Comparison of ENCODE assay signal across 17 cellular contexts in the genomic region with DNA sequence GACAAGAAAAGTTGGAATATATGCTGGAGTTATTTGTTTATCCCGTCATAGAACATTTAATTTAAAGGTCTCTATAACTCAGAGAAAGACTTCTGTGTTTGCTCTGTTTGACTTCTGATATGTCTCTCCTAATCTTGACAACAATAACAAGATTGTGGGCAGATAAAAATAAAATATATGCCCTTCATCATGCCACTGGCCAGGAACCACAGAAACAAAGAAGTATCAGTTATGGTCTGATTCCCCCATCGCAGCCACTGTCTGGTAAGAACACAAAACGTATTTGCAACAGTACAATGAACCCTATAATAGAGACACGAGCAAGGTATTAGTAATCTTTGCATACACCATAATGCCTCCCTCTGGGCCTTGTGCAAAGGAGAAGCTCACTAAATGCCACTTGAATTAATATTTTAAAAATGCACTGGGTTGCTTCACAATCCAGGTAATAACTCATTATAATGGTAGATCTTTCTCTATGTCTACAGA.
DNase-seq lines count a peak whose midpoint lies in the region; ATAC-seq and TF ChIP-seq lines count a peak whose summit lies in the region.
"Had no signal": no experiment of that assay in that cellular context is flagged by ENCODE, and none has a peak within 500 bp of the region (broad histone marks: within the 10 kb centered on the region; RNA-seq: fewer than 3 reads in every experiment).

No MANE protein-coding gene starts in this region.

- H3K27me3 ChIP-seq in GM23338 (ENCODE audit: insufficient read depth) = no peaks in the 10 kb centered on the region
- H3K27me3 ChIP-seq in psoas muscle (ENCODE audit: insufficient read depth in 3 of 3, low read length in 2 of 3) = no peaks in the 10 kb centered on the region

- no peak for TF ChIP-seq CTCF in GM23338 (conservative IDR thresholded peaks at IDR 0.05; ENCODE audit: low read depth in 2 of 2)
- TF ChIP-seq CTCF in psoas muscle (IDR thresholded peaks at IDR 0.05) = no peak

- no peaks in the 10 kb centered on the region for H3K79me2 ChIP-seq in GM23338 (replicated peaks; ENCODE audit: insufficient read depth)

- no peak overlapping the region for H3K4me3 Mint-ChIP-seq in GM23338
- H3K4me3 Mint-ChIP-seq: CD14-positive monocyte; CD4-positive, alpha-beta T cell; CD8-positive, alpha-beta memory T cell; HFFc6 had no signal

- H3K36me3 Mint-ChIP-seq in GM23338 (ENCODE audit: low read depth) = no peaks in the 10 kb centered on the region
- H3K36me3 Mint-ChIP-seq: CD14-positive monocyte had no signal

- peaks cover 7% of the 10 kb centered on the region; the same call in 2 of the 3 replicates for H3K4me1 Mint-ChIP-seq in GM23338
- H3K4me1 Mint-ChIP-seq: CD14-positive monocyte; CD8-positive, alpha-beta memory T cell had no signal

- H3K4me1 ChIP-seq in GM23338 (ENCODE audit: insufficient read depth) = peaks cover 3% of the 10 kb centered on the region
- no peaks in the 10 kb centered on the region for H3K4me1 ChIP-seq in psoas muscle
- H3K4me1 ChIP-seq: HAP-1 had no signal

- H3K4me3 ChIP-seq in GM23338 = no peak overlapping the region
- H3K4me3 ChIP-seq in psoas muscle = no peak overlapping the region
- H3K4me3 ChIP-seq: HAP-1 had no signal

- H3K27ac ChIP-seq in GM23338 (ENCODE audit: low read depth) (no peak overlapping the region), psoas muscle (no peak overlapping the region)

- ATAC-seq in GM23338 = no peak
- no peak for ATAC-seq in HG03442 (IDR thresholded peaks at IDR 0.05; ENCODE audit: unreplicated experiment)
- ATAC-seq in psoas muscle = no peak

- no peak overlapping the region for H3K27ac Mint-ChIP-seq in GM23338
- H3K27ac Mint-ChIP-seq: CD14-positive monocyte; CD4-positive, alpha-beta T cell; CD8-positive, alpha-beta memory T cell; HFFc6 had no signal

- in situ Hi-C loops in SK-MEL-5 (cut with HindIII; ENCODE audit: low pct_unique_long_range_greater_than_20kb, low sequenced_read_pairs) = no loop called here

- no peak overlapping the region for H3K4me2 ChIP-seq in GM23338

- H3K9me2 ChIP-seq in GM23338 (ENCODE audit: insufficient read depth) = no peaks in the 10 kb centered on the region

- H3K36me3 ChIP-seq in GM23338 (ENCODE audit: insufficient read depth) = no peaks in the 10 kb centered on the region
- no peaks in the 10 kb centered on the region for H3K36me3 ChIP-seq in psoas muscle (ENCODE audit: insufficient read depth in 1 of 2, low read depth in 1 of 2)
- H3K36me3 ChIP-seq: HAP-1 had no signal

- 77 to 80% (median 77%) methylated on average over 4 of the region's 4 CpGs for WGBS in psoas muscle, 3 donors

- no peaks in the 10 kb centered on the region for H4K20me1 ChIP-seq in GM23338 (replicated peaks; ENCODE audit: insufficient read depth)

- no peaks in the 10 kb centered on the region for H3K9me3 ChIP-seq in psoas muscle
- H3K9me3 ChIP-seq: HAP-1 had no signal

- DNase-seq in COLO829 (ENCODE audit: low spot score) (peak; percentile 0), NCI-H526 treated with DMSO at 0.1 percent for 48 hours (lab: John Stamatoyannopoulos, UW) (peak; percentile 67), SK-MEL-5 (ENCODE audit: low read depth, low spot score) (peak; percentile 45), kidney tubule cell (ENCODE audit: low spot score) (no peak), GM23338 (ENCODE audit: low spot score) (no peak), psoas muscle (no peak)
- DNase-seq: Calu3; CD4-positive, alpha-beta T cell; CD8-positive, alpha-beta memory T cell; COR-L47; DMS79 treated with DMSO at 0.1 percent for 48 hours; GF-D8; GOT3; HFFc6 had no signal

- H3F3A ChIP-seq in GM23338 (replicated peaks; ENCODE audit: low read depth) = no peaks in the 10 kb centered on the region

- H3K9me3 Mint-ChIP-seq in GM23338 = no peaks in the 10 kb centered on the region

- H3K27me3 Mint-ChIP-seq in GM23338 (ENCODE audit: insufficient read depth, low read depth, poor library complexity) = no peaks in the 10 kb centered on the region
- H3K27me3 Mint-ChIP-seq: CD4-positive, alpha-beta T cell; CD8-positive, alpha-beta memory T cell had no signal

- intact Hi-C loops in psoas muscle (cut with DNase I) = no loop called here

- H2AFZ ChIP-seq in GM23338 = no peak overlapping the region

TF ChIP-seq in GM23338, 12 proteins besides CTCF, POLR2A, EP300 and RAD21 (continues in another document):
- no peak for TF ChIP-seq JUNB (IDR thresholded peaks at IDR 0.05; ENCODE audit: unreplicated experiment)
- no peak for TF ChIP-seq STAT1 (IDR thresholded peaks at IDR 0.05; ENCODE audit: unreplicated experiment)
- TF ChIP-seq, protein P1, sequence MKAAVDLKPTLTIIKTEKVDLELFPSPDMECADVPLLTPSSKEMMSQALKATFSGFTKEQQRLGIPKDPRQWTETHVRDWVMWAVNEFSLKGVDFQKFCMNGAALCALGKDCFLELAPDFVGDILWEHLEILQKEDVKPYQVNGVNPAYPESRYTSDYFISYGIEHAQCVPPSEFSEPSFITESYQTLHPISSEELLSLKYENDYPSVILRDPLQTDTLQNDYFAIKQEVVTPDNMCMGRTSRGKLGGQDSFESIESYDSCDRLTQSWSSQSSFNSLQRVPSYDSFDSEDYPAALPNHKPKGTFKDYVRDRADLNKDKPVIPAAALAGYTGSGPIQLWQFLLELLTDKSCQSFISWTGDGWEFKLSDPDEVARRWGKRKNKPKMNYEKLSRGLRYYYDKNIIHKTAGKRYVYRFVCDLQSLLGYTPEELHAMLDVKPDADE (IDR thresholded peaks at IDR 0.05) = no peak
- TF ChIP-seq POLR2AphosphoS5 (IDR thresholded peaks at IDR 0.05; ENCODE audit: low read depth) = no peak
- TF ChIP-seq, protein P2, sequence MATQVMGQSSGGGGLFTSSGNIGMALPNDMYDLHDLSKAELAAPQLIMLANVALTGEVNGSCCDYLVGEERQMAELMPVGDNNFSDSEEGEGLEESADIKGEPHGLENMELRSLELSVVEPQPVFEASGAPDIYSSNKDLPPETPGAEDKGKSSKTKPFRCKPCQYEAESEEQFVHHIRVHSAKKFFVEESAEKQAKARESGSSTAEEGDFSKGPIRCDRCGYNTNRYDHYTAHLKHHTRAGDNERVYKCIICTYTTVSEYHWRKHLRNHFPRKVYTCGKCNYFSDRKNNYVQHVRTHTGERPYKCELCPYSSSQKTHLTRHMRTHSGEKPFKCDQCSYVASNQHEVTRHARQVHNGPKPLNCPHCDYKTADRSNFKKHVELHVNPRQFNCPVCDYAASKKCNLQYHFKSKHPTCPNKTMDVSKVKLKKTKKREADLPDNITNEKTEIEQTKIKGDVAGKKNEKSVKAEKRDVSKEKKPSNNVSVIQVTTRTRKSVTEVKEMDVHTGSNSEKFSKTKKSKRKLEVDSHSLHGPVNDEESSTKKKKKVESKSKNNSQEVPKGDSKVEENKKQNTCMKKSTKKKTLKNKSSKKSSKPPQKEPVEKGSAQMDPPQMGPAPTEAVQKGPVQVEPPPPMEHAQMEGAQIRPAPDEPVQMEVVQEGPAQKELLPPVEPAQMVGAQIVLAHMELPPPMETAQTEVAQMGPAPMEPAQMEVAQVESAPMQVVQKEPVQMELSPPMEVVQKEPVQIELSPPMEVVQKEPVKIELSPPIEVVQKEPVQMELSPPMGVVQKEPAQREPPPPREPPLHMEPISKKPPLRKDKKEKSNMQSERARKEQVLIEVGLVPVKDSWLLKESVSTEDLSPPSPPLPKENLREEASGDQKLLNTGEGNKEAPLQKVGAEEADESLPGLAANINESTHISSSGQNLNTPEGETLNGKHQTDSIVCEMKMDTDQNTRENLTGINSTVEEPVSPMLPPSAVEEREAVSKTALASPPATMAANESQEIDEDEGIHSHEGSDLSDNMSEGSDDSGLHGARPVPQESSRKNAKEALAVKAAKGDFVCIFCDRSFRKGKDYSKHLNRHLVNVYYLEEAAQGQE (IDR thresholded peaks at IDR 0.05; ENCODE audit: unreplicated experiment) = no peak

Comparison
In these comparisons a context has a peak if more than half of its experiments do, and no peak if none do; other contexts are left out.
1. DNase-seq: peak in COLO829 (single experiment), NCI-H526 treated with DMSO at 0.1 percent for 48 hours (single experiment) and SK-MEL-5 (single experiment); none in kidney tubule cell (single experiment), GM23338 (single experiment) and psoas muscle (0 of 2).